14 cellular contexts compared by ENCODE assay signal in the genomic region with DNA sequence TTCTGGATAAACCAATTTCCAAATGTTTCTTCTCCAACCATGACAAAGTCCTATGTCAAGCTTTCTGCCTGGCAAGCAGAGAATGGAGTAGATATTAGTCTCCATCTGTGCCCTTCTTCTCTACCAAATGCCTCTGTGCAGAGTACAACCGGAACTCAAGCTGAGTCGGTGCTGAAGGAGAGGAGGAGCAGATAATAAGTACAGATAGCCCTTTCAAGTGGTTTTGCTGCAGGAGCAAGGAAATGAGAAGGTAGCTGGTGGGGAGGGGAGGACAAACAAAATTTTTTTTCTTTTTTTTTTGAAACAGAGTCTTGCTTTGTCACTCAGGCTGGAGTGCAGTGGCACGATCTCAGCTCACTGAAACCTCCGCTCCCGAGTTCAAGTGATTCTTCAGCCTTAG. TPM values are rescaled to one million over a fixed set of nuclear protein-coding genes. Genes with fewer than 3 reads are reported as not detected.
DNase-seq lines count a peak whose midpoint lies in the region; ATAC-seq, FAIRE-seq and TF ChIP-seq lines count a peak whose summit lies in the region.
"Had no signal": no experiment of that assay in that cellular context is flagged by ENCODE, and none has a peak within 500 bp of the region (broad histone marks: within the 10 kb centered on the region; RNA-seq: fewer than 3 reads in every experiment).

No MANE protein-coding gene starts in this region.

- H3K36me3 Mint-ChIP-seq in T-cell: no peaks in the 10 kb centered on the region
- no peaks in the 10 kb centered on the region for H3K36me3 Mint-ChIP-seq in activated CD4-positive, alpha-beta memory T cell treated with anti-CD3 and anti-CD28 coated beads for 36 hours
- H3K36me3 Mint-ChIP-seq in activated naive CD8-positive, alpha-beta T cell treated with anti-CD3 and anti-CD28 coated beads, Interleukin-2, amount 10 ng/mL, durations not matched to agents 7 days and 5 days: peaks cover 26% of the 10 kb centered on the region
- no peaks in the 10 kb centered on the region for H3K36me3 Mint-ChIP-seq in stimulated activated effector memory CD8-positive, alpha-beta T cell treated with anti-CD3 and anti-CD28 coated beads, Interleukin-12 subunit alpha, Interleukin-12 subunit beta, amount 100 ng/mL, for 72 hours

- intact Hi-C loops in activated CD4-positive, alpha-beta memory T cell treated with anti-CD3 and anti-CD28 coated beads for 36 hours (cut with micrococcal nuclease): loop anchor here (10.0 kb wide), 2 partner anchors 57 to 977 kb away; partner anchors contain the start of gene CAND1

- POLR2A ChIA-PET in T-cell (lab: Charles Lee): interaction anchor here (0.6 to 1.1 kb wide), 7 partner anchors 14 to 1119 kb away, joined by 3 to 18 read pairs (median 4); partner anchors contain the start of genes HELB (in 1 of the 2) and LEMD3 (in 1 of the 2)
- POLR2A ChIA-PET in activated CD4-positive, alpha-beta memory T cell treated with anti-CD3 and anti-CD28 coated beads for 36 hours (lab: Charles Lee): interaction anchor here (1.3 kb wide), 1 partner anchor 14 kb away, joined by 14 read pairs; the partner anchor contains the start of gene HELB
- POLR2A ChIA-PET in activated naive CD8-positive, alpha-beta T cell treated with anti-CD3 and anti-CD28 coated beads, Interleukin-2, amount 10 ng/mL, durations not matched to agents 7 days and 5 days (lab: Charles Lee): interaction anchor here (0.8 to 4.5 kb wide), 6 partner anchors 10 to 157 kb away, joined by 3 to 96 read pairs (median 4); partner anchors contain the start of genes HELB and TMBIM4

- ATAC-seq in T-cell (replicated peaks in 1 of 4) (peak; percentile 92 to 98 (median 94)), GM18870 (IDR thresholded peaks at IDR 0.05; ENCODE audit: unreplicated experiment) (no peak)
- ATAC-seq in activated naive CD8-positive, alpha-beta T cell treated with anti-CD3 and anti-CD28 coated beads, Interleukin-2, amount 10 ng/mL, durations not matched to agents 7 days and 5 days (ENCODE audit: low read depth): peak; percentile 88
- peak; percentile 77 for ATAC-seq in stimulated activated effector memory CD8-positive, alpha-beta T cell treated with anti-CD3 and anti-CD28 coated beads, Interleukin-12 subunit alpha, Interleukin-12 subunit beta, amount 100 ng/mL, for 72 hours
- ATAC-seq: gastrocnemius medialis, GM12878, HCT116 had no signal

- peaks cover 0 to 3% (median 0%) of the 10 kb centered on the region in 3 donors for H3K9me3 Mint-ChIP-seq in T-cell
- H3K9me3 Mint-ChIP-seq in activated CD4-positive, alpha-beta memory T cell treated with anti-CD3 and anti-CD28 coated beads for 36 hours: peaks cover 3% of the 10 kb centered on the region
- peaks cover 13% of the 10 kb centered on the region for H3K9me3 Mint-ChIP-seq in activated naive CD8-positive, alpha-beta T cell treated with anti-CD3 and anti-CD28 coated beads, Interleukin-2, amount 10 ng/mL, durations not matched to agents 7 days and 5 days
- H3K9me3 Mint-ChIP-seq in stimulated activated effector memory CD8-positive, alpha-beta T cell treated with anti-CD3 and anti-CD28 coated beads, Interleukin-12 subunit alpha, Interleukin-12 subunit beta, amount 100 ng/mL, for 72 hours: no peaks in the 10 kb centered on the region
- H3K9me3 Mint-ChIP-seq: neural crest cell had no signal

- DNase-seq in T-cell: peak; percentile 18 to 80 (median 57)
- DNase-seq in activated CD4-positive, alpha-beta memory T cell treated with anti-CD3 and anti-CD28 coated beads for 36 hours: peak; percentile 67
- DNase-seq in activated naive CD8-positive, alpha-beta T cell treated with anti-CD3 and anti-CD28 coated beads, Interleukin-2, amount 10 ng/mL, durations not matched to agents 7 days and 5 days: peak; percentile 39
- DNase-seq in stimulated activated effector memory CD8-positive, alpha-beta T cell treated with anti-CD3 and anti-CD28 coated beads, Interleukin-12 subunit alpha, Interleukin-12 subunit beta, amount 100 ng/mL, for 72 hours (ENCODE audit: low spot score in 2 of 2): peak; percentile 14 to 57
- no peak for DNase-seq in DMS153 treated with DMSO at 0.1 percent for 48 hours (lab: John Stamatoyannopoulos, UW; ENCODE audit: unreplicated experiment)
- no peak for DNase-seq in D721Med (ENCODE audit: insufficient read length, low spot score)
- DNase-seq: adrenal gland, gastrocnemius medialis, NCI-H2081 had no signal

- CTCF ChIA-PET in T-cell (lab: Charles Lee): interaction anchor here (0.5 to 1.2 kb wide), 8 partner anchors 9 to 1491 kb away, joined by 3 to 14 read pairs (median 6); partner anchors contain the start of gene HELB (in 1 of the 2)
- CTCF ChIA-PET in activated CD4-positive, alpha-beta memory T cell treated with anti-CD3 and anti-CD28 coated beads for 36 hours (lab: Charles Lee): interaction anchor here (0.6 kb wide), 1 partner anchor 14 kb away, joined by 3 read pairs; the partner anchor contains the start of gene HELB

- H3K4me1 Mint-ChIP-seq in T-cell: peaks cover 91 to 95% (median 93%) of the 10 kb centered on the region in 3 donors
- peaks cover 62% of the 10 kb centered on the region for H3K4me1 Mint-ChIP-seq in activated CD4-positive, alpha-beta memory T cell treated with anti-CD3 and anti-CD28 coated beads for 36 hours (ENCODE audit: low read depth)
- H3K4me1 Mint-ChIP-seq in activated naive CD8-positive, alpha-beta T cell treated with anti-CD3 and anti-CD28 coated beads, Interleukin-2, amount 10 ng/mL, durations not matched to agents 7 days and 5 days: peaks cover 58% of the 10 kb centered on the region
- H3K4me1 Mint-ChIP-seq in stimulated activated effector memory CD8-positive, alpha-beta T cell treated with anti-CD3 and anti-CD28 coated beads, Interleukin-12 subunit alpha, Interleukin-12 subunit beta, amount 100 ng/mL, for 72 hours: peaks cover 42% of the 10 kb centered on the region
- H3K4me1 Mint-ChIP-seq: neural crest cell had no signal

- H3K27me3 Mint-ChIP-seq in T-cell: no peaks in the 10 kb centered on the region
- H3K27me3 Mint-ChIP-seq in activated CD4-positive, alpha-beta memory T cell treated with anti-CD3 and anti-CD28 coated beads for 36 hours: no peaks in the 10 kb centered on the region
- peaks cover 2% of the 10 kb centered on the region for H3K27me3 Mint-ChIP-seq in activated naive CD8-positive, alpha-beta T cell treated with anti-CD3 and anti-CD28 coated beads, Interleukin-2, amount 10 ng/mL, durations not matched to agents 7 days and 5 days

- FAIRE-seq in D721Med (lab: Jason Lieb, UNC): no peak
- FAIRE-seq: GM12878, GM19239 had no signal

- TF ChIP-seq CTCF in D721Med (IDR thresholded peaks at IDR 0.05; ENCODE audit: insufficient read depth, missing control alignments): no peak

- peak overlapping the region; percentile 41 to 71 (median 59) for H3K4me3 Mint-ChIP-seq in T-cell
- H3K4me3 Mint-ChIP-seq in activated CD4-positive, alpha-beta memory T cell treated with anti-CD3 and anti-CD28 coated beads for 36 hours: peak overlapping the region; percentile 49
- H3K4me3 Mint-ChIP-seq in activated naive CD8-positive, alpha-beta T cell treated with anti-CD3 and anti-CD28 coated beads, Interleukin-2, amount 10 ng/mL, durations not matched to agents 7 days and 5 days: peak overlapping the region; percentile 49
- H3K4me3 Mint-ChIP-seq in stimulated activated effector memory CD8-positive, alpha-beta T cell treated with anti-CD3 and anti-CD28 coated beads, Interleukin-12 subunit alpha, Interleukin-12 subunit beta, amount 100 ng/mL, for 72 hours: peak overlapping the region; percentile 9
- H3K4me3 Mint-ChIP-seq: neural crest cell had no signal

- H3K27ac Mint-ChIP-seq in T-cell: peak overlapping the region; percentile 85 to 92
- peak overlapping the region; percentile 44 for H3K27ac Mint-ChIP-seq in activated CD4-positive, alpha-beta memory T cell treated with anti-CD3 and anti-CD28 coated beads for 36 hours
- H3K27ac Mint-ChIP-seq in activated naive CD8-positive, alpha-beta T cell treated with anti-CD3 and anti-CD28 coated beads, Interleukin-2, amount 10 ng/mL, durations not matched to agents 7 days and 5 days: peak overlapping the region; percentile 77
- peak overlapping the region; percentile 35 for H3K27ac Mint-ChIP-seq in stimulated activated effector memory CD8-positive, alpha-beta T cell treated with anti-CD3 and anti-CD28 coated beads, Interleukin-12 subunit alpha, Interleukin-12 subunit beta, amount 100 ng/mL, for 72 hours

RNA-seq across cellular contexts. Expression of gene HELB, which starts 14.2 kb away (rescaled TPM):
- 10 to 100 TPM; 38.6 to 66.4 (median 45.7) TPM for total RNA-seq in T-cell
- 10 to 100 TPM; 20.8 to 21.8 TPM for total RNA-seq in activated CD4-positive, alpha-beta memory T cell treated with anti-CD3 and anti-CD28 coated beads for 36 hours
- 10 to 100 TPM; 35.8 to 36.0 TPM for total RNA-seq in activated naive CD8-positive, alpha-beta T cell treated with anti-CD3 and anti-CD28 coated beads, Interleukin-2, amount 10 ng/mL, durations not matched to agents 7 days and 5 days

Comparison
In these comparisons a context has a peak if more than half of its experiments do, and no peak if none do; other contexts are left out.
1. DNase-seq: peak in T-cell (34 of 34), activated CD4-positive, alpha-beta memory T cell treated with anti-CD3 and anti-CD28 coated beads for 36 hours (single experiment), activated naive CD8-positive, alpha-beta T cell treated with anti-CD3 and anti-CD28 coated beads, Interleukin-2, amount 10 ng/mL, durations not matched to agents 7 days and 5 days (single experiment) and stimulated activated effector memory CD8-positive, alpha-beta T cell treated with anti-CD3 and anti-CD28 coated beads, Interleukin-12 subunit alpha, Interleukin-12 subunit beta, amount 100 ng/mL, for 72 hours (2 of 2); none in DMS153 treated with DMSO at 0.1 percent for 48 hours (single experiment) and D721Med (single experiment).
2. H3K27ac Mint-ChIP-seq: peak in every context shown above with its lines; median percentile 88 in T-cell; 77 in activated naive CD8-positive, alpha-beta T cell treated with anti-CD3 and anti-CD28 coated beads, Interleukin-2, amount 10 ng/mL, durations not matched to agents 7 days and 5 days; 44 in activated CD4-positive, alpha-beta memory T cell treated with anti-CD3 and anti-CD28 coated beads for 36 hours; 35 in stimulated activated effector memory CD8-positive, alpha-beta T cell treated with anti-CD3 and anti-CD28 coated beads, Interleukin-12 subunit alpha, Interleukin-12 subunit beta, amount 100 ng/mL, for 72 hours.
3. H3K4me3 Mint-ChIP-seq: peak in every context shown above with its lines; median percentile 59 in T-cell; 49 in activated CD4-positive, alpha-beta memory T cell treated with anti-CD3 and anti-CD28 coated beads for 36 hours; 49 in activated naive CD8-positive, alpha-beta T cell treated with anti-CD3 and anti-CD28 coated beads, Interleukin-2, amount 10 ng/mL, durations not matched to agents 7 days and 5 days; 9 in stimulated activated effector memory CD8-positive, alpha-beta T cell treated with anti-CD3 and anti-CD28 coated beads, Interleukin-12 subunit alpha, Interleukin-12 subunit beta, amount 100 ng/mL, for 72 hours.